ENCODE assay signal across 14 cellular contexts in the genomic region with DNA sequence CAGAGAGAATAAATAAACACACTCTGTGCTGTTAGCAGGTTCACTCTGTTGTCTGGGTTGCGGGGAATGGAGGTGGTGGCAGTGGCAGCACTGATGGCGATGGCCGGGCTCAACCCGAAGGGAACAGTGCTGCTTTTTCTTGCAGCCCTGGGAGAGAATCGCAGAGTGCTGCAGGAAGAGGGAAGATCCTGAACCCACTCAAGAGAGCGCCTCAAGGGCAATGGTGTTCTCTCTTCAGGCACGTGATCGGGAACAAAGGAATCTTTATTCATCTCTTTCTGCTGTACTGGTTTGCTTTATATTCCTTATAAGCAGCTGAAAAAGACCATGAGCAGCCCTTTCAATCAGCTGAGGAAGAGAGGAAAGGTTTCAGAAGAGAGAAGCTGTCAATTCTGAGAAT.
DNase-seq lines count a peak whose midpoint lies in the region; ATAC-seq, FAIRE-seq and TF ChIP-seq lines count a peak whose summit lies in the region.
"Had no signal": no experiment of that assay in that cellular context is flagged by ENCODE, and none has a peak within 500 bp of the region (broad histone marks: within the 10 kb centered on the region; RNA-seq: fewer than 3 reads in every experiment).

No MANE protein-coding gene starts in this region.

- intact Hi-C loops in Calu3 (cut with micrococcal nuclease; ENCODE audit: unreplicated experiment) = no loop called here

- H3K36me3 Mint-ChIP-seq in Calu3 (ENCODE audit: insufficient read depth, unreplicated experiment) = no peaks in the 10 kb centered on the region
- H3K36me3 Mint-ChIP-seq in nephron progenitor cell (ENCODE audit: low read depth) = no peaks in the 10 kb centered on the region

- TF ChIP-seq CTCF in Calu3 (IDR thresholded peaks at IDR 0.05; ENCODE audit: unreplicated experiment) = no peak
- no peak for TF ChIP-seq CTCF in foreskin keratinocyte (conservative IDR thresholded peaks at IDR 0.05)
- no peak for TF ChIP-seq CTCF in nephron progenitor cell (IDR thresholded peaks at IDR 0.05)

- H3K27me3 Mint-ChIP-seq in Calu3 (ENCODE audit: unreplicated experiment) (no peaks in the 10 kb centered on the region), nephron progenitor cell (ENCODE audit: low read depth, poor library complexity) (peaks cover 4% of the 10 kb centered on the region)
- H3K27me3 Mint-ChIP-seq in stimulated activated naive CD8-positive, alpha-beta T cell treated with anti-CD3 and anti-CD28 coated beads, Interleukin-15, amount 100 ng/mL, for 72 hours = peaks cover 48% of the 10 kb centered on the region

- no TSS peak for BruUV-seq in Calu3 (replicated peaks; lab: Mats Ljungman, UMichigan)

- ATAC-seq in foreskin keratinocyte (peak; percentile 53), GM18909 (IDR thresholded peaks at IDR 0.05; ENCODE audit: poor library complexity, unreplicated experiment) (no peak)
- ATAC-seq in stimulated activated naive CD8-positive, alpha-beta T cell treated with anti-CD3 and anti-CD28 coated beads, Interleukin-15, amount 100 ng/mL, for 72 hours = no peak

- H3K27ac Mint-ChIP-seq in Calu3 (ENCODE audit: unreplicated experiment) (peak overlapping the region; percentile 3), nephron progenitor cell (peak overlapping the region; percentile 86)
- H3K27ac Mint-ChIP-seq in stimulated activated naive CD8-positive, alpha-beta T cell treated with anti-CD3 and anti-CD28 coated beads, Interleukin-15, amount 100 ng/mL, for 72 hours = no peak overlapping the region

- FAIRE-seq in GM19239 (lab: Jason Lieb, UNC) = no peak

- H3K27ac ChIP-seq in foreskin keratinocyte = peak overlapping the region; percentile 10
- H3K27ac ChIP-seq: right atrium auricular region, SJSA1, upper lobe of left lung had no signal

- H3K4me3 Mint-ChIP-seq in Calu3 (ENCODE audit: low read depth, unreplicated experiment) = no peak overlapping the region
- no peak overlapping the region for H3K4me3 Mint-ChIP-seq in nephron progenitor cell
- no peak overlapping the region for H3K4me3 Mint-ChIP-seq in stimulated activated naive CD8-positive, alpha-beta T cell treated with anti-CD3 and anti-CD28 coated beads, Interleukin-15, amount 100 ng/mL, for 72 hours

- DNase-seq in Calu3 (peak; percentile 14), SK-MEL-5 (ENCODE audit: low read depth, low spot score) (peak; percentile 97), foreskin keratinocyte (no peak), nephron progenitor cell (peak; percentile 13), DMS53 treated with DMSO at 0.1 percent for 48 hours (lab: John Stamatoyannopoulos, UW; ENCODE audit: unreplicated experiment) (no peak), GM19239 (ENCODE audit: insufficient read length, low spot score) (no peak)
- DNase-seq in stimulated activated naive CD8-positive, alpha-beta T cell treated with anti-CD3 and anti-CD28 coated beads, Interleukin-15, amount 100 ng/mL, for 72 hours = no peak
- DNase-seq: activated CD4-positive, CD25-positive, alpha-beta regulatory T cell treated with anti-CD3 and anti-CD28 coated beads, Interleukin-2, amount 50 U/mL, for 72 hours; DMS79; NCI-H748 treated with DMSO at 0.1 percent for 48 hours had no signal

- CTCF ChIA-PET in Calu3 (lab: Charles Lee) = no interaction called here

- in situ Hi-C loops in SK-MEL-5 (cut with HindIII; ENCODE audit: low pct_unique_long_range_greater_than_20kb, low sequenced_read_pairs) = no loop called here

- peaks cover 53% of the 10 kb centered on the region for H3K4me1 Mint-ChIP-seq in Calu3 (ENCODE audit: low read depth, unreplicated experiment)
- peaks cover 61% of the 10 kb centered on the region for H3K4me1 Mint-ChIP-seq in nephron progenitor cell
- H3K4me1 Mint-ChIP-seq in stimulated activated naive CD8-positive, alpha-beta T cell treated with anti-CD3 and anti-CD28 coated beads, Interleukin-15, amount 100 ng/mL, for 72 hours = peaks cover 8% of the 10 kb centered on the region

- H3K4me1 ChIP-seq in foreskin keratinocyte = peaks cover 18% of the 10 kb centered on the region
- H3K4me1 ChIP-seq: right atrium auricular region, upper lobe of left lung had no signal

- H3K9me3 Mint-ChIP-seq in Calu3 (ENCODE audit: low read depth, unreplicated experiment) (no peaks in the 10 kb centered on the region), nephron progenitor cell (no peaks in the 10 kb centered on the region)
- H3K9me3 Mint-ChIP-seq in stimulated activated naive CD8-positive, alpha-beta T cell treated with anti-CD3 and anti-CD28 coated beads, Interleukin-15, amount 100 ng/mL, for 72 hours = no peaks in the 10 kb centered on the region

- no peaks in the 10 kb centered on the region for H3K27me3 ChIP-seq in foreskin keratinocyte
- H3K27me3 ChIP-seq: right atrium auricular region, SJSA1, upper lobe of left lung had no signal

Comparison
In these comparisons a context has a peak if more than half of its experiments do, and no peak if none do; other contexts are left out.
1. DNase-seq: peak in Calu3 (single experiment), SK-MEL-5 (single experiment) and nephron progenitor cell (single experiment); none in foreskin keratinocyte (0 of 2), DMS53 treated with DMSO at 0.1 percent for 48 hours (single experiment), stimulated activated naive CD8-positive, alpha-beta T cell treated with anti-CD3 and anti-CD28 coated beads, Interleukin-15, amount 100 ng/mL, for 72 hours (0 of 2) and GM19239 (single experiment).
2. H3K27ac Mint-ChIP-seq: peak in Calu3 (single experiment) and nephron progenitor cell (single experiment); none in stimulated activated naive CD8-positive, alpha-beta T cell treated with anti-CD3 and anti-CD28 coated beads, Interleukin-15, amount 100 ng/mL, for 72 hours (0 of 2).